In the genomic region with DNA sequence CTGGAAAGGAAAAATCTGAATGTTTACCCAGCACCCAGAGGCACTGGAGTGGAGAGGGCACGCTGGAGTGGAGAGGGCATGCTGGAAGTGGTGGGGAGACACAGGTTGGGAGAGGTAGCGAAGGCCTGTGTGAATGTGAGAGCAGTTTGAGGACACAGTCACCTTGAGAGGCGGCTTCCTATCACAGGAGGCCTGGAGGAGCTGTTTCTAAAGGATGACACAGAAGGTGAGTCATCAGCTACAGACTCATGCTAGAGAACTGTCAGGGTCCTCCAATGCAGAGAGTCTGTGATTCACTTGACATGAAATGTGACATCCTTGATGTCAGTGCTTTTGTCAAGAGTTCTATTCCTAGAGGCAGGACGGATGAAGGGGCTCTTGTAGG, we compare ENCODE assay signal across 8 cellular contexts. TPM values are rescaled to one million over a fixed set of nuclear protein-coding genes. Genes with fewer than 3 reads are reported as not detected.
A peak's percentile ranks its signal among the peaks of the same experiment; 100 is the strongest.
DNase-seq lines count a peak whose midpoint lies in the region.
"Had no signal": no experiment of that assay in that cellular context is flagged by ENCODE, and none has a peak within 500 bp of the region (broad histone marks: within the 10 kb centered on the region; RNA-seq: fewer than 3 reads in every experiment).

No MANE protein-coding gene starts in this region.

- H3K4me1 ChIP-seq in SJCRH30: no peaks in the 10 kb centered on the region

- H3K4me3 Mint-ChIP-seq in T-helper 2 cell treated with Interferon-gamma antibody and Interleukin-4, amounts not matched to agents 5 μg/mL and 100 μg/mL, for 36 hours: no peak overlapping the region

- H3K36me3 ChIP-seq in SJCRH30: no peaks in the 10 kb centered on the region

- H3K36me3 Mint-ChIP-seq in T-helper 2 cell treated with Interferon-gamma antibody and Interleukin-4, amounts not matched to agents 5 μg/mL and 100 μg/mL, for 36 hours (ENCODE audit: low read depth): peaks cover 12% of the 10 kb centered on the region

- peak; percentile 65 for DNase-seq in HK-2 (ENCODE audit: unreplicated experiment)
- peak; percentile 59 for DNase-seq in T-helper 2 cell treated with Interferon-gamma antibody and Interleukin-4, amounts not matched to agents 5 μg/mL and 100 μg/mL, for 36 hours (ENCODE audit: low spot score)
- peak; percentile 54 for DNase-seq in fibroblast of peridontal ligament (ENCODE audit: extremely low read depth)
- peak; percentile 40 to 55 (median 50) for DNase-seq in stimulated activated CD4-positive, alpha-beta T cell treated with anti-CD3 and anti-CD28 coated beads, Interleukin-12 subunit alpha, Interleukin-12 subunit beta, amount 100 ng/mL, for 48 hours (ENCODE audit: low read depth in 2 of 3, low spot score in 1 of 3)
- no peak for DNase-seq in pons (ENCODE audit: low spot score)
- no peak for DNase-seq in HT-29 (ENCODE audit: low spot score)
- DNase-seq in SJCRH30: no peak

- no peaks in the 10 kb centered on the region for H3K9me3 ChIP-seq in SJCRH30 (replicated peaks)

- H3K27ac Mint-ChIP-seq in T-helper 2 cell treated with Interferon-gamma antibody and Interleukin-4, amounts not matched to agents 5 μg/mL and 100 μg/mL, for 36 hours: peak overlapping the region; percentile 57

- no peaks in the 10 kb centered on the region for H3K27me3 ChIP-seq in SJCRH30

- H3K4me1 Mint-ChIP-seq in T-helper 2 cell treated with Interferon-gamma antibody and Interleukin-4, amounts not matched to agents 5 μg/mL and 100 μg/mL, for 36 hours (ENCODE audit: low read depth): peaks cover 15% of the 10 kb centered on the region

- no peak overlapping the region for H3K27ac ChIP-seq in SJCRH30

- no peaks in the 10 kb centered on the region for H3K27me3 Mint-ChIP-seq in T-helper 2 cell treated with Interferon-gamma antibody and Interleukin-4, amounts not matched to agents 5 μg/mL and 100 μg/mL, for 36 hours (ENCODE audit: low read depth)

- no peak overlapping the region for H3K4me3 ChIP-seq in SJCRH30

- no peaks in the 10 kb centered on the region for H3K9me3 Mint-ChIP-seq in T-helper 2 cell treated with Interferon-gamma antibody and Interleukin-4, amounts not matched to agents 5 μg/mL and 100 μg/mL, for 36 hours

RNA-seq across cellular contexts. Expression of a gene that starts 13.8 kb away (rescaled TPM):
- total RNA-seq in HT-29 (2014; rRNA removed; shearing (Covaris generic)): 2.2 and 3.5 TPM in 2 replicates
- 0.99 and 1.7 TPM in 2 replicates for total RNA-seq in SJCRH30 (2014; rRNA removed; shearing (Covaris generic))

RNA-seq across cellular contexts. Expression of a gene that starts 18.8 kb away (rescaled TPM):
- 173 and 191 TPM in 2 replicates for total RNA-seq in HT-29 (2014; rRNA removed; shearing (Covaris generic))
- 7.4 and 7.6 TPM in 2 replicates for total RNA-seq in SJCRH30 (2014; rRNA removed; shearing (Covaris generic))

RNA-seq across cellular contexts. Expression of a gene that starts 24.8 kb away (rescaled TPM):
- total RNA-seq in HT-29 (2014; rRNA removed; shearing (Covaris generic)): 11.5 and 15.1 TPM in 2 replicates
- 5.6 and 6.1 TPM in 2 replicates for total RNA-seq in SJCRH30 (2014; rRNA removed; shearing (Covaris generic))

RNA-seq across cellular contexts. Expression of a gene that starts 26.1 kb away (rescaled TPM):
- 1.4 and 3.3 TPM in 2 replicates for total RNA-seq in HT-29 (2014; rRNA removed; shearing (Covaris generic))
- total RNA-seq in SJCRH30 (2014; rRNA removed; shearing (Covaris generic)): 2.3 and 4.5 TPM in 2 replicates

RNA-seq across cellular contexts. Expression of a gene that starts 33.2 kb away (rescaled TPM):
- total RNA-seq in HT-29 (2014; rRNA removed; shearing (Covaris generic)): 0.64 and 2.5 TPM in 2 replicates
- total RNA-seq in SJCRH30 (2014; rRNA removed; shearing (Covaris generic)): not detected in 2 replicates
- total RNA-seq: mononuclear cell had no signal

Comparison
In these comparisons a context has a peak if more than half of its experiments do, and no peak if none do; other contexts are left out.
1. DNase-seq: peak in HK-2 (single experiment), T-helper 2 cell treated with Interferon-gamma antibody and Interleukin-4, amounts not matched to agents 5 μg/mL and 100 μg/mL, for 36 hours (single experiment), fibroblast of peridontal ligament (single experiment) and stimulated activated CD4-positive, alpha-beta T cell treated with anti-CD3 and anti-CD28 coated beads, Interleukin-12 subunit alpha, Interleukin-12 subunit beta, amount 100 ng/mL, for 48 hours (3 of 3); none in pons (single experiment), HT-29 (single experiment) and SJCRH30 (0 of 2).
2. RNA of a gene that starts 18.8 kb away (total RNA-seq): 173 to 191 TPM in HT-29; 7.4 to 7.6 TPM in SJCRH30; every median in the first group is over 10 times any median in the second.